In genomic region chr16:58414938-58415451, GRCh38 we compare ENCODE assay signal across 19 cellular contexts.
"Had no signal": no experiment of that assay in that cellular context is flagged by ENCODE, and none has a peak within 500 bp of the region (broad histone marks: within the 10 kb centered on the region; RNA-seq: fewer than 3 reads in every experiment).

No MANE protein-coding gene starts in this region.

- H3K27ac ChIP-seq: breast epithelium, colonic mucosa, psoas muscle, SK-N-MC, suprapubic skin had no signal

- DNase-seq: activated B cell treated with CpG ODN at 0.5 μM for 24 hours; activated CD4-positive, alpha-beta T cell treated with anti-CD3 and anti-CD28 coated beads, Interleukin-2, amount 10 ng/mL, durations not matched to agents 7 days and 5 days; activated CD8-positive, alpha-beta memory T cell treated with anti-CD3 and anti-CD28 coated beads for 24 hours; colonic mucosa; effector CD8-positive, alpha-beta T cell; mammary epithelial cell; mucosa of descending colon; natural killer cell; nucleus accumbens; psoas muscle; stimulated activated CD4-positive, alpha-beta T cell treated with anti-CD3 and anti-CD28 coated beads, Interleukin-12 subunit alpha, Interleukin-12 subunit beta, amount 100 ng/mL, for 4 hours; stimulated activated naive CD4-positive, alpha-beta T cell treated with Interleukin-2 at 50 U/mL for 16 hours; T-helper 17 cell had no signal

- H3K36me3 Mint-ChIP-seq: activated naive CD4-positive, alpha-beta T cell treated with anti-CD3 and anti-CD28 coated beads, Interleukin-2, amount 50 U/mL, for 24 hours; natural killer cell; type B pancreatic cell had no signal

- H3K27me3 Mint-ChIP-seq: activated B cell treated with CpG ODN at 0.5 μM for 24 hours; activated CD4-positive, alpha-beta T cell treated with anti-CD3 and anti-CD28 coated beads, Interleukin-2, amount 10 ng/mL, durations not matched to agents 7 days and 5 days; activated naive CD4-positive, alpha-beta T cell treated with anti-CD3 and anti-CD28 coated beads, Interleukin-2, amount 50 U/mL, for 24 hours had no signal

- H3K36me3 ChIP-seq: breast epithelium, colonic mucosa, suprapubic skin had no signal

- H3K4me3 Mint-ChIP-seq: activated B cell treated with CpG ODN at 0.5 μM for 24 hours; activated CD4-positive, alpha-beta T cell treated with anti-CD3 and anti-CD28 coated beads, Interleukin-2, amount 10 ng/mL, durations not matched to agents 7 days and 5 days; activated naive CD4-positive, alpha-beta T cell treated with anti-CD3 and anti-CD28 coated beads, Interleukin-2, amount 50 U/mL, for 24 hours; natural killer cell; T-helper 17 cell; type B pancreatic cell had no signal

- H3K27me3 ChIP-seq: breast epithelium, colonic mucosa, suprapubic skin had no signal

- ATAC-seq: mucosa of descending colon, natural killer cell, psoas muscle, T-helper 17 cell had no signal

- H3K27ac Mint-ChIP-seq: activated B cell treated with CpG ODN at 0.5 μM for 24 hours; activated CD4-positive, alpha-beta T cell treated with anti-CD3 and anti-CD28 coated beads, Interleukin-2, amount 10 ng/mL, durations not matched to agents 7 days and 5 days; activated naive CD4-positive, alpha-beta T cell treated with anti-CD3 and anti-CD28 coated beads, Interleukin-2, amount 50 U/mL, for 24 hours; activated T-helper 2 cell treated with anti-CD3 and anti-CD28 coated beads, Interferon-gamma antibody, Interleukin-2, Interleukin-4, amounts not matched to agents 10 μg/mL and 5 μg/mL and 100 μg/mL, durations not matched to agents 14 hours and 24 hours and 36 hours; natural killer cell; T-helper 17 cell; type B pancreatic cell had no signal

- H3K4me1 ChIP-seq: breast epithelium, colonic mucosa, psoas muscle had no signal

- H3K4me3 ChIP-seq: breast epithelium, colonic mucosa, mucosa of descending colon, psoas muscle, SK-N-MC, suprapubic skin had no signal

- H3K9me3 ChIP-seq: breast epithelium, colonic mucosa, mucosa of descending colon, psoas muscle, suprapubic skin had no signal

- H3K4me1 Mint-ChIP-seq: activated CD4-positive, alpha-beta T cell treated with anti-CD3 and anti-CD28 coated beads, Interleukin-2, amount 10 ng/mL, durations not matched to agents 7 days and 5 days; activated naive CD4-positive, alpha-beta T cell treated with anti-CD3 and anti-CD28 coated beads, Interleukin-2, amount 50 U/mL, for 24 hours had no signal

- H3K9me3 Mint-ChIP-seq: activated B cell treated with CpG ODN at 0.5 μM for 24 hours; activated CD4-positive, alpha-beta T cell treated with anti-CD3 and anti-CD28 coated beads, Interleukin-2, amount 10 ng/mL, durations not matched to agents 7 days and 5 days; activated naive CD4-positive, alpha-beta T cell treated with anti-CD3 and anti-CD28 coated beads, Interleukin-2, amount 50 U/mL, for 24 hours; activated T-helper 2 cell treated with anti-CD3 and anti-CD28 coated beads, Interferon-gamma antibody, Interleukin-2, Interleukin-4, amounts not matched to agents 10 μg/mL and 5 μg/mL and 100 μg/mL, durations not matched to agents 14 hours and 24 hours and 36 hours; natural killer cell; type B pancreatic cell had no signal
